8 cellular contexts compared by ENCODE assay signal in genomic region chr14:24428628-24429394, GRCh38. TPM values are rescaled to one million over a fixed set of nuclear protein-coding genes. Genes with fewer than 3 reads are reported as not detected.
DNase-seq lines count a peak whose midpoint lies in the region; ATAC-seq and TF ChIP-seq lines count a peak whose summit lies in the region.

No MANE protein-coding gene starts in this region.

- TF ChIP-seq CTCF in RWPE2 (IDR thresholded peaks at IDR 0.05; ENCODE audit: poor library complexity, severe bottlenecking): no peak

- H3K27me3 ChIP-seq in RWPE2 (ENCODE audit: insufficient read depth, poor library complexity, severe bottlenecking): no peaks in the 10 kb centered on the region

- no peak overlapping the region for H3K4me3 ChIP-seq in RWPE2 (ENCODE audit: severe bottlenecking)

- ATAC-seq in RWPE2 (ENCODE audit: low read depth) (no peak), GM19395 (IDR thresholded peaks at IDR 0.05; ENCODE audit: unreplicated experiment) (no peak)

- peaks cover 27% of the 10 kb centered on the region for H3K36me3 ChIP-seq in RWPE2 (ENCODE audit: low read depth)

- intact Hi-C loops in posterior vena cava (cut with DNase I): loop anchor here in 1 of 2 donors (1.0 kb wide), 1 partner anchor 12 kb away; no protein-coding TSS in a partner anchor

- DNase-seq in G401 (ENCODE audit: low spot score): peak; percentile 93
- no peak for DNase-seq in RWPE2 (ENCODE audit: low spot score)
- DNase-seq in epithelial cell of prostate (ENCODE audit: low read depth, low spot score): no peak
- peak; percentile 76 for DNase-seq in posterior vena cava (ENCODE audit: low spot score)
- no peak for DNase-seq in NCI-H2029 treated with DMSO at 0.1 percent for 48 hours (lab: John Stamatoyannopoulos, UW)
- no peak for DNase-seq in HCEC 1CT
- no peak for DNase-seq in NCI-H2227 treated with DMSO at 0.1 percent for 48 hours (lab: John Stamatoyannopoulos, UW)

- H3K4me1 ChIP-seq in RWPE2 (ENCODE audit: insufficient read depth, poor library complexity, severe bottlenecking): peaks cover 34% of the 10 kb centered on the region

- H3K27ac ChIP-seq in RWPE2 (ENCODE audit: poor library complexity, severe bottlenecking) (peak overlapping the region; percentile 75), epithelial cell of prostate (peak overlapping the region; percentile 96)

- in situ Hi-C loops in G401 (cut with HindIII; ENCODE audit: low sequenced_read_pairs): no loop called here

- H3K9me3 ChIP-seq in RWPE2 (ENCODE audit: severe bottlenecking): no peaks in the 10 kb centered on the region

RNA-seq across cellular contexts. Expression of gene CBLN3, which starts 0.7 kb away (rescaled TPM):
- total RNA-seq in G401 (2014; rRNA removed; shearing (Covaris generic)): 0.25 and 0.88 TPM in 2 replicates
- total RNA-seq in posterior vena cava: 1 to 10 TPM; 3.5 to 4.2 TPM

RNA-seq across cellular contexts. Expression of gene KHNYN, which starts 0.9 kb away (rescaled TPM):
- 41.9 and 54.9 TPM in 2 replicates for total RNA-seq in G401 (2014; rRNA removed; shearing (Covaris generic))
- 10 to 100 TPM; 41.4 to 41.8 TPM for total RNA-seq in posterior vena cava

RNA-seq across cellular contexts. Expression of gene SDR39U1, which starts 13.8 kb away (rescaled TPM):
- 49.2 and 56.4 TPM in 2 replicates for total RNA-seq in G401 (2014; rRNA removed; shearing (Covaris generic))
- 10 to 100 TPM; 31.6 to 36.4 TPM for total RNA-seq in posterior vena cava

RNA-seq across cellular contexts. Expression of gene NYNRIN, which starts 30.0 kb away (rescaled TPM):
- total RNA-seq in G401 (2014; rRNA removed; shearing (Covaris generic)): 19.7 and 24.1 TPM in 2 replicates
- total RNA-seq in posterior vena cava: 10 to 100 TPM; 13.1 to 15.1 TPM

Comparison
In these comparisons a context has a peak if more than half of its experiments do, and no peak if none do; other contexts are left out.
1. DNase-seq: peak in G401 (single experiment) and posterior vena cava (single experiment); none in RWPE2 (single experiment), epithelial cell of prostate (single experiment), NCI-H2029 treated with DMSO at 0.1 percent for 48 hours (single experiment), HCEC 1CT (single experiment) and NCI-H2227 treated with DMSO at 0.1 percent for 48 hours (single experiment).